ENCODE assay signal across 8 cellular contexts in the genomic region with DNA sequence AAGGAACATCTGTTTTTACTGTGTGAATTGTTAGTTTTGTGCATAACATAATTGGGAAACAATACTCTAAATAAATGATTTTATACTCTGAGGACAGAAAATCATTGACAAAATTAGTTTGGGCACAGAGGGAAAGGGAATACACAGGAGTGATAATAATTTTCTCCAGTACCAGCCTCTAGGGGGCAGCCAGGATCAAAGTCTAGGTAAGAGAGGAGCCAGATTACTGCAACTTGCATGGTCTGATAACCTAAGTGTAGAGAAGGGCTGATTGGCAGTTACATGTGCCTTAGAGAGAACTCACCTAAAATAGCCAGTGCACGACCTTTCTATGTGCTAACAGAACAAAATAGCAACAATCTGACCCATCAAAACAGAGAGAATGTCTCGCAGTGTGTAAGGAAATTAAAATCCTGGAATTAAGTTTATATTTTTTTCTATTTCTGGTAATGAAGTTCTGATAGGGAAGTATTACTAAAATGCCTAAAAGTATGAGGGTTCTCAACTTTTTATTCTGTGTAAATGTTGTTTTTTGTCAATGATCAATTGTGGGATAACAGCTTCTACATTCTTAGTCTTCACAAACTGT.
DNase-seq lines count a peak whose midpoint lies in the region; ATAC-seq and TF ChIP-seq lines count a peak whose summit lies in the region.

No MANE protein-coding gene starts in this region.

- H3K4me1 ChIP-seq in Peyer's patch (no peaks in the 10 kb centered on the region), right atrium auricular region (no peaks in the 10 kb centered on the region)

- no peaks in the 10 kb centered on the region for H3K27me3 Mint-ChIP-seq in activated naive CD8-positive, alpha-beta T cell treated with anti-CD3 and anti-CD28 coated beads, Interleukin-2, amount 10 ng/mL, durations not matched to agents 7 days and 5 days

- peak; percentile 45 for TF ChIP-seq CTCF in HL-60 (IDR thresholded peaks at IDR 0.05; ENCODE audit: insufficient read depth, low read length)
- peak; percentile 35 to 76 (median 65) for TF ChIP-seq CTCF in Peyer's patch (IDR thresholded peaks at IDR 0.05)
- peak; percentile 49 to 73 for TF ChIP-seq CTCF in right atrium auricular region (IDR thresholded peaks at IDR 0.05)

- H3K36me3 ChIP-seq in Peyer's patch (no peaks in the 10 kb centered on the region), right atrium auricular region (no peaks in the 10 kb centered on the region)

- peaks cover 2% of the 10 kb centered on the region for H3K36me3 Mint-ChIP-seq in activated naive CD8-positive, alpha-beta T cell treated with anti-CD3 and anti-CD28 coated beads, Interleukin-2, amount 10 ng/mL, durations not matched to agents 7 days and 5 days

- peaks cover 2% of the 10 kb centered on the region for H3K4me1 Mint-ChIP-seq in activated naive CD8-positive, alpha-beta T cell treated with anti-CD3 and anti-CD28 coated beads, Interleukin-2, amount 10 ng/mL, durations not matched to agents 7 days and 5 days

- no peaks in the 10 kb centered on the region for H3K9me3 ChIP-seq in Peyer's patch
- H3K9me3 ChIP-seq in right atrium auricular region = no peaks in the 10 kb centered on the region

- peak; percentile 66 for ATAC-seq in GM18498 (IDR thresholded peaks at IDR 0.05; ENCODE audit: unreplicated experiment)
- ATAC-seq in activated naive CD8-positive, alpha-beta T cell treated with anti-CD3 and anti-CD28 coated beads, Interleukin-2, amount 10 ng/mL, durations not matched to agents 7 days and 5 days (ENCODE audit: low read depth) = peak; percentile 68

- H3K4me3 Mint-ChIP-seq in activated naive CD8-positive, alpha-beta T cell treated with anti-CD3 and anti-CD28 coated beads, Interleukin-2, amount 10 ng/mL, durations not matched to agents 7 days and 5 days = no peak overlapping the region

- POLR2A ChIA-PET in activated naive CD8-positive, alpha-beta T cell treated with anti-CD3 and anti-CD28 coated beads, Interleukin-2, amount 10 ng/mL, durations not matched to agents 7 days and 5 days (lab: Charles Lee) = no interaction called here

- H3K27ac ChIP-seq in HL-60 (replicated peaks) = no peak overlapping the region
- H3K27ac ChIP-seq in Peyer's patch = no peak overlapping the region
- no peak overlapping the region for H3K27ac ChIP-seq in right atrium auricular region

- H3K9me3 Mint-ChIP-seq in activated naive CD8-positive, alpha-beta T cell treated with anti-CD3 and anti-CD28 coated beads, Interleukin-2, amount 10 ng/mL, durations not matched to agents 7 days and 5 days = no peaks in the 10 kb centered on the region

- H3K4me3 ChIP-seq in HL-60 (replicated peaks; ENCODE audit: insufficient read depth, low read length) (no peak overlapping the region), Peyer's patch (no peak overlapping the region), right atrium auricular region (no peak overlapping the region)

- H3K27ac Mint-ChIP-seq in activated naive CD8-positive, alpha-beta T cell treated with anti-CD3 and anti-CD28 coated beads, Interleukin-2, amount 10 ng/mL, durations not matched to agents 7 days and 5 days = no peak overlapping the region

- no peaks in the 10 kb centered on the region for H3K27me3 ChIP-seq in HL-60 (ENCODE audit: insufficient read depth, poor library complexity, severe bottlenecking)
- H3K27me3 ChIP-seq in Peyer's patch = no peaks in the 10 kb centered on the region
- H3K27me3 ChIP-seq in right atrium auricular region = no peaks in the 10 kb centered on the region

- TF ChIP-seq POLR2A in Peyer's patch (IDR thresholded peaks at IDR 0.05) = no peak

- peak; percentile 48 to 58 for DNase-seq in AML-193 (lab: John Stamatoyannopoulos, UW)
- peak; percentile 23 to 54 for DNase-seq in HL-60 (ENCODE audit: low read depth in 1 of 2, low spot score in 1 of 2)
- DNase-seq in Peyer's patch = peak in 2 of 3 donors; percentile 51 to 84
- DNase-seq in activated naive CD8-positive, alpha-beta T cell treated with anti-CD3 and anti-CD28 coated beads, Interleukin-2, amount 10 ng/mL, durations not matched to agents 7 days and 5 days = no peak
- DNase-seq in right atrium auricular region (ENCODE audit: low spot score) = no peak
- DNase-seq in stimulated activated CD4-positive, alpha-beta T cell treated with anti-CD3 and anti-CD28 coated beads, Interleukin-12 subunit alpha, Interleukin-12 subunit beta, amount 100 ng/mL, for 24 hours (ENCODE audit: low read depth in 2 of 2) = peak; percentile 18 to 49
- no peak for DNase-seq in GDM1 (lab: John Stamatoyannopoulos, UW)

Comparison
In these comparisons a context has a peak if more than half of its experiments do, and no peak if none do; other contexts are left out.
1. DNase-seq: peak in AML-193 (2 of 2), HL-60 (2 of 2), Peyer's patch (2 of 3) and stimulated activated CD4-positive, alpha-beta T cell treated with anti-CD3 and anti-CD28 coated beads, Interleukin-12 subunit alpha, Interleukin-12 subunit beta, amount 100 ng/mL, for 24 hours (2 of 2); none in activated naive CD8-positive, alpha-beta T cell treated with anti-CD3 and anti-CD28 coated beads, Interleukin-2, amount 10 ng/mL, durations not matched to agents 7 days and 5 days (single experiment), right atrium auricular region (single experiment) and GDM1 (single experiment).
2. Peak in every context shown above with its lines, with median percentiles within 50 percentile points of each other: CTCF ChIP-seq.